ENCODE assay signal across 8 cellular contexts in the genomic region with DNA sequence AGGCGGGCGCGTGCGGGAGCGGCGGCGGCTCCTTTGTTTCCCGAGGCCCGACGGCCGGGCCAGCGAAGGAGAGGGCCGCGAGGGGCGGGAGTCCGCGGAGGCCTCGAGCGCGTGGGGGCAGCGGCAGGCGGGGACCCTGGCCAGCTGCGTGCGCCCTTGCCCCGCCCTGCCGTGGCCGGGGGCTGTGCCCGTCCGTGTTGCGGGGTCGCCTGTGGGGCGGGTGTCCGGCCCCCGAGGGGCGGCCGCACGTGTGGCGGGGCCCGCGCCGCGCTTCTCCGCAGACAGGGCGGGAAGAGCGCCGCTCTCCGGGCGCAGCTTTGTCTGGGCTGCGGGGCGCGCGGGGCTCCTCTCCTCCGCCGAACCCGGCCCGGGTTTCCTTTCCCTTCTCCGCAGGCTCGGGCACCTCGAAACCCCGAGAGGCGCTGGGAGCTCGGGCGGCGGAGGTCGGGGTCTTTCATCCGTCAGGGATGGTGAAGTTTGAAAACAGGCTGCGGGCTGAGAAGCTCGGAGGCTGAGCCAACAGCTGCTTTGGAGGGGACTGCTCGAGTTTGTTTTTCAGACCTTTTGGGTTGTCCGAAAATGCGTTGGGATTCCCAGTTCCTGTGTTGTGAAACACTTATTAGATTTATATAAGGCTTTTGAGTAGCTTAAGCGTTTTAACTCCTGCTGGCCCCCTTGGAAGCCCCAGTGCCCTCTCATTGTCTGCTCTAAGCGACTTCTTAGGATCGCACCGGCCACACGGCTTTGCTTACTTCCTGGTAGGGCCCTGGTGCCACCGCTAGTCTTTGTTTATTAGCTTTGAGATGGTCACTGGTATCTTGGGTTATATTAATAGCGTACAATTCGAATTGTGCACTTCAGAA. TPM values are rescaled to one million over a fixed set of nuclear protein-coding genes. Genes with fewer than 3 reads are reported as not detected.
A peak's percentile ranks its signal among the peaks of the same experiment; 100 is the strongest.
DNase-seq lines count a peak whose midpoint lies in the region; ATAC-seq, FAIRE-seq and TF ChIP-seq lines count a peak whose summit lies in the region.

No MANE protein-coding gene starts in this region.

- H3K9me3 Mint-ChIP-seq in nephron progenitor cell = no peaks in the 10 kb centered on the region

- H3K4me1 ChIP-seq in foreskin keratinocyte (peaks cover 37% of the 10 kb centered on the region), aorta (ENCODE audit: control insufficient read depth in 1 of 2, insufficient read depth in 2 of 2, low read length in 2 of 2) (peaks cover 1 to 4% of the 10 kb centered on the region in 2 donors)

- FAIRE-seq in GM18507 (lab: Jason Lieb, UNC) = peak; percentile 62

- no peaks in the 10 kb centered on the region for H3K36me3 ChIP-seq in aorta (ENCODE audit: control insufficient read depth in 1 of 2, insufficient read depth in 2 of 2, low read length in 1 of 2)

- H3K4me3 Mint-ChIP-seq in nephron progenitor cell = peak overlapping the region; percentile 92

- WGBS in aorta, 2 donors = 0 to 1% methylated on average over 49 to 79 of the region's 79 CpGs

- TF ChIP-seq CTCF in AG09309 (IDR thresholded peaks at IDR 0.05; ENCODE audit: control insufficient read depth, insufficient read depth, low read depth, low read length, missing control alignments) (peak; percentile 13), foreskin keratinocyte (conservative IDR thresholded peaks at IDR 0.05) (peak; percentile 35), nephron progenitor cell (IDR thresholded peaks at IDR 0.05) (no peak)

- peaks cover 85% of the 10 kb centered on the region for H3K4me1 Mint-ChIP-seq in nephron progenitor cell

- H3K27ac ChIP-seq in foreskin keratinocyte (peak overlapping the region; percentile 74), aorta (ENCODE audit: low read depth in 1 of 2, low read length in 2 of 2) (peak overlapping the region; percentile 25 to 72)

- H3K4me3 ChIP-seq in AG09309 (ENCODE audit: control insufficient read depth, low read depth, low read length) = peak overlapping the region; percentile 63
- peak overlapping the region; percentile 89 to 93 for H3K4me3 ChIP-seq in aorta (ENCODE audit: low read length in 2 of 2)

- H3K27me3 Mint-ChIP-seq in nephron progenitor cell (ENCODE audit: low read depth, poor library complexity) = no peaks in the 10 kb centered on the region

- H3K36me3 Mint-ChIP-seq in nephron progenitor cell (ENCODE audit: low read depth) = no peaks in the 10 kb centered on the region

- H3K27me3 ChIP-seq in foreskin keratinocyte = no peaks in the 10 kb centered on the region
- no peaks in the 10 kb centered on the region for H3K27me3 ChIP-seq in aorta (ENCODE audit: control insufficient read depth in 1 of 2, insufficient read depth in 2 of 2, low read length in 1 of 2)

- intact Hi-C loops in aorta (cut with DNase I) = loop anchor here (5.0 to 10.0 kb wide), 3 partner anchors 47 to 92 kb away; a partner anchor contains a TSS

- peak overlapping the region; percentile 92 for H3K27ac Mint-ChIP-seq in nephron progenitor cell

- no peaks in the 10 kb centered on the region for H3K9me3 ChIP-seq in aorta (ENCODE audit: control insufficient read depth, low read length)

- peak; percentile 9 for ATAC-seq in HG03432 (IDR thresholded peaks at IDR 0.05; ENCODE audit: unreplicated experiment)
- ATAC-seq in foreskin keratinocyte = peak; percentile 8
- ATAC-seq in aorta (ENCODE audit: low FRiP score) = peak; percentile 2

- DNase-seq in AG09309 (ENCODE audit: low read depth) = no peak
- no peak for DNase-seq in GM18507 (ENCODE audit: extremely low spot score, insufficient read length, low read depth)
- peak; percentile 64 for DNase-seq in NOMO-1 treated with dmso at 0.1 percent for 144 hours (lab: John Stamatoyannopoulos, UW; ENCODE audit: unreplicated experiment)
- DNase-seq in activated naive CD4-positive, alpha-beta T cell treated with Interleukin-2 at 50 U/mL for 16 hours = peak; percentile 53
- DNase-seq in foreskin keratinocyte = no peak
- DNase-seq in nephron progenitor cell = peak; percentile 71
- peak; percentile 76 to 83 for DNase-seq in aorta

RNA-seq across cellular contexts. Expression of a gene that starts 0.8 kb away (rescaled TPM):
- total RNA-seq in foreskin keratinocyte = 26.3 and 26.7 TPM in 2 replicates
- 14.0 and 16.0 TPM in 2 replicates for polyA plus RNA-seq in foreskin keratinocyte
- 10 to 100 TPM; 46.9 to 60.0 TPM for total RNA-seq in aorta
- 10 to 100 TPM; 16.3 to 28.9 TPM for polyA plus RNA-seq in aorta

Comparison
In these comparisons a context has a peak if more than half of its experiments do, and no peak if none do; other contexts are left out.
1. DNase-seq: peak in NOMO-1 treated with dmso at 0.1 percent for 144 hours (single experiment), activated naive CD4-positive, alpha-beta T cell treated with Interleukin-2 at 50 U/mL for 16 hours (single experiment), nephron progenitor cell (single experiment) and aorta (2 of 2); none in AG09309 (single experiment), GM18507 (single experiment) and foreskin keratinocyte (0 of 2).
2. Peak in every context shown above with its lines, with median percentiles within 50 percentile points of each other: ATAC-seq.